ENCODE assay signal across 9 cellular contexts in the genomic region with DNA sequence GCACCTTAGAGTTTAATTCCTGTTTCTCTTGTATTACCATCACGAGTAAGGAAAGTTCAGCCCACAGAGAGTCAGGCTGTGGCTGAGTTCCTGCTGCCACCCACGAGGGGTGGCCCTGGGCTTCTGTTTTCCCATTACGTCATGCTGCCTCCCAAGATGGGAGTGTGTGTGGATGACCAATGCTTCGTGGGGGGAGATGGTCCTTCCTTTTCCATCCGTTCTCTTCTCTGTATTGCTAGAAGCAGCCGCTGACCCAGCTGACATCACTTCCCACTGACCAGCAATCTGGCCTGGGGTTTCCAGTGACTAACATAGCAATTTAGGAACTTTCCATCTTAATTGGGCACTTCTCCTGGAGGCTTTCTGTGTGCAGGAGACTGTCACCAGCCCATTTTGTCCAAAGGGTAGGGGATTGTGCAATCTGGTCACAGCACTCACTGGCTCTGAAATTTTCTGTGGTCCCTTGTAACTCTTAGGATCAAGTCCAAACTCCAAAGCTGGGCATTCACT. TPM values are rescaled to one million over a fixed set of nuclear protein-coding genes. Genes with fewer than 3 reads are reported as not detected.
A peak's percentile ranks its signal among the peaks of the same experiment; 100 is the strongest.
DNase-seq lines count a peak whose midpoint lies in the region; ATAC-seq and TF ChIP-seq lines count a peak whose summit lies in the region.
"Had no signal": no experiment of that assay in that cellular context is flagged by ENCODE, and none has a peak within 500 bp of the region (broad histone marks: within the 10 kb centered on the region; RNA-seq: fewer than 3 reads in every experiment).

No MANE protein-coding gene starts in this region.

- H3K36me3 ChIP-seq in breast epithelium, result no peaks in the 10 kb centered on the region
- peaks cover 0 to 9% of the 10 kb centered on the region in 2 donors for H3K36me3 ChIP-seq in lung (ENCODE audit: control insufficient read depth in 2 of 2, insufficient read depth in 2 of 2, low read length in 2 of 2)

- intact Hi-C loops in breast epithelium (cut with DNase I; ENCODE audit: low total_unique reads), result no loop called here

- ATAC-seq in lung (ENCODE audit: insufficient read depth, low FRiP score), result peak; percentile 90
- ATAC-seq in GM21447 (IDR thresholded peaks at IDR 0.05; ENCODE audit: unreplicated experiment), result no peak

- H3K27ac ChIP-seq in breast epithelium (peak overlapping the region; percentile 70 to 81), lung (ENCODE audit: low read depth in 1 of 2, low read length in 1 of 2) (peak overlapping the region in 1 of 2 donors; percentile 52)

- WGBS in lung, 2 donors, result 16 to 23% methylated on average over 6 of the region's 6 CpGs

- H3K27me3 ChIP-seq in breast epithelium (no peaks in the 10 kb centered on the region), lung (ENCODE audit: control insufficient read depth, insufficient read depth) (no peaks in the 10 kb centered on the region)

- peaks cover 0 to 3% of the 10 kb centered on the region in 2 donors for H3K4me1 ChIP-seq in breast epithelium
- peaks cover 0 to 6% of the 10 kb centered on the region in 2 donors for H3K4me1 ChIP-seq in lung (ENCODE audit: control insufficient read depth in 2 of 2, insufficient read depth in 2 of 2, low read length in 2 of 2)

- TF ChIP-seq CTCF in breast epithelium (IDR thresholded peaks at IDR 0.05), result no peak
- no peak for TF ChIP-seq CTCF in lung (IDR thresholded peaks at IDR 0.05; ENCODE audit: control extremely low read depth, extremely low read depth)

- TF ChIP-seq POLR2A in breast epithelium (IDR thresholded peaks at IDR 0.05), result no peak

- peaks cover 0 to 6% of the 10 kb centered on the region in 2 donors for H3K9me3 ChIP-seq in breast epithelium
- no peaks in the 10 kb centered on the region for H3K9me3 ChIP-seq in lung (ENCODE audit: control insufficient read depth in 2 of 2, insufficient read depth in 1 of 2, low read length in 1 of 2)

- H3K4me3 ChIP-seq in breast epithelium (no peak overlapping the region), lung (no peak overlapping the region)

- DNase-seq in AG20443 (ENCODE audit: low spot score) (peak; percentile 94), HS-27A (ENCODE audit: low read depth) (peak; percentile 69), breast epithelium (ENCODE audit: low spot score in 2 of 2) (peak in 1 of 2 donors; percentile 57), lung (ENCODE audit: low spot score) (peak; percentile 63), ureter (ENCODE audit: low spot score) (peak; percentile 71), NCI-H1694 treated with DMSO at 0.1 percent for 48 hours (lab: John Stamatoyannopoulos, UW) (no peak), NCI-H345 treated with DMSO at 0.1 percent for 48 hours (lab: John Stamatoyannopoulos, UW; ENCODE audit: unreplicated experiment) (no peak)
- DNase-seq: activated naive CD8-positive, alpha-beta T cell treated with anti-CD3 and anti-CD28 coated beads, Interleukin-2, amount 10 ng/mL, durations not matched to agents 7 days and 5 days had no signal

RNA-seq across cellular contexts. Expression of a gene that starts 9.3 kb away (rescaled TPM):
- total RNA-seq in breast epithelium (1 to 10 TPM; 3.4 to 7.2 (median 5.1) TPM), lung (10 to 100 TPM in 1 of 2 donors, 1 to 10 TPM in 1; 6.8 to 13.2 TPM), ureter (20.3 TPM)
- 10 to 100 TPM in 1 of 2 donors, 1 to 10 TPM in 1; 2.9 to 33.1 TPM for polyA plus RNA-seq in lung

RNA-seq across cellular contexts. Expression of a gene that starts 32.4 kb away (rescaled TPM):
- total RNA-seq in breast epithelium (10 to 100 TPM; 31.8 to 44.6 (median 40.0) TPM), lung (10 to 100 TPM; 31.0 to 66.2 TPM), ureter (55.3 TPM)
- polyA plus RNA-seq in lung, result 10 to 100 TPM; 26.8 to 30.3 TPM

RNA-seq across cellular contexts. Expression of a gene that starts 58.5 kb away (rescaled TPM):
- 100 to 1,000 TPM; 119 to 144 (median 119) TPM for total RNA-seq in breast epithelium
- total RNA-seq in lung, result 100 to 1,000 TPM; 108 to 112 TPM
- 100 to 1,000 TPM; 136 to 184 TPM for polyA plus RNA-seq in lung
- 158 TPM for total RNA-seq in ureter

Comparison
In these comparisons a context has a peak if more than half of its experiments do, and no peak if none do; other contexts are left out.
1. DNase-seq: peak in AG20443 (single experiment), HS-27A (single experiment), lung (single experiment) and ureter (single experiment); none in NCI-H1694 treated with DMSO at 0.1 percent for 48 hours (single experiment) and NCI-H345 treated with DMSO at 0.1 percent for 48 hours (single experiment).